Comparison of ENCODE assay signal across 16 cellular contexts in genomic region chr2:86027196-86027912, GRCh38.
DNase-seq lines count a peak whose midpoint lies in the region; ATAC-seq and TF ChIP-seq lines count a peak whose summit lies in the region.
"Had no signal": no experiment of that assay in that cellular context is flagged by ENCODE, and none has a peak within 500 bp of the region (broad histone marks: within the 10 kb centered on the region; RNA-seq: fewer than 3 reads in every experiment).

No MANE protein-coding gene starts in this region.

- no peak for TF ChIP-seq POLR2A in gastrocnemius medialis (IDR thresholded peaks at IDR 0.05)

- WGBS in right cardiac atrium = 95% methylated on average over 17 of the region's 17 CpGs

- TF ChIP-seq CTCF in gastrocnemius medialis (IDR thresholded peaks at IDR 0.05 in 4 of 5, conservative IDR thresholded peaks at IDR 0.05 in 1 of 5) = no peak

- H3K27ac ChIP-seq in right cardiac atrium (ENCODE audit: low read length) (no peak overlapping the region), gastrocnemius medialis (peak overlapping the region; percentile 73 to 79 (median 76))

- H3K4me1 ChIP-seq in right cardiac atrium (ENCODE audit: control insufficient read depth, insufficient read depth, low read length) (peaks cover 10% of the 10 kb centered on the region), gastrocnemius medialis (peaks cover 4 to 14% of the 10 kb centered on the region in 2 donors)

- no peak overlapping the region for H3K4me3 ChIP-seq in right cardiac atrium (ENCODE audit: low read length)
- no peak overlapping the region for H3K4me3 ChIP-seq in gastrocnemius medialis

- H3K9me3 ChIP-seq in right cardiac atrium (ENCODE audit: control insufficient read depth, low read length) (no peaks in the 10 kb centered on the region), gastrocnemius medialis (no peaks in the 10 kb centered on the region)

- ATAC-seq in left cardiac atrium (no peak), Right ventricle myocardium inferior (no peak), right cardiac atrium (no peak), gastrocnemius medialis (no peak)
- ATAC-seq: natural killer cell had no signal

- intact Hi-C loops in left cardiac atrium (cut with DNase I) = no loop called here
- intact Hi-C loops in Right ventricle myocardium inferior (cut with DNase I) = no loop called here
- intact Hi-C loops in right cardiac atrium (cut with DNase I) = no loop called here
- intact Hi-C loops in gastrocnemius medialis (cut with DNase I; ENCODE audit: low total_unique reads) = no loop called here

- in situ Hi-C loops in gastrocnemius medialis (cut with MboI; ENCODE audit: low sequenced_read_pairs in 4 of 4) = no loop called here

- peaks cover 0 to 66% of the 10 kb centered on the region in 2 donors for H3K36me3 ChIP-seq in gastrocnemius medialis

- DNase-seq in left cardiac atrium (peak; percentile 26), Right ventricle myocardium inferior (ENCODE audit: missing footprints) (no peak), right cardiac atrium (peak in 2 of 3 donors; percentile 58 to 61), gastrocnemius medialis (no peak), SIG-M5 (lab: John Stamatoyannopoulos, UW) (no peak), NCI-H146 treated with DMSO at 0.1 percent for 48 hours (lab: John Stamatoyannopoulos, UW; ENCODE audit: unreplicated experiment) (no peak), NCI-H1694 (lab: John Stamatoyannopoulos, UW) (no peak)
- DNase-seq: activated CD4-positive, alpha-beta T cell treated with anti-CD3 and anti-CD28 coated beads for 48 hours; effector CD4-positive, alpha-beta T cell; glutamatergic neuron; H7; natural killer cell; NCI-H1694 treated with DMSO at 0.1 percent for 48 hours; NCI-H446; NK-92 treated with Interleukin-12 subunit alpha and Interleukin-12 subunit beta, amount 100 ng/mL, for 24 hours; SW 1271 had no signal

- H3K27me3 ChIP-seq in right cardiac atrium (ENCODE audit: control insufficient read depth, insufficient read depth) (no peaks in the 10 kb centered on the region), gastrocnemius medialis (no peaks in the 10 kb centered on the region)

Comparison
In these comparisons a context has a peak if more than half of its experiments do, and no peak if none do; other contexts are left out.
1. DNase-seq: peak in left cardiac atrium (single experiment) and right cardiac atrium (2 of 3); none in Right ventricle myocardium inferior (single experiment), gastrocnemius medialis (0 of 2), SIG-M5 (single experiment), NCI-H146 treated with DMSO at 0.1 percent for 48 hours (single experiment) and NCI-H1694 (single experiment).